1 cellular context compared by ENCODE assay signal in genomic region chrX:106901781-106902219, GRCh38.
TF ChIP-seq lines count a peak whose summit lies in the region.

No MANE protein-coding gene starts in this region.

TF ChIP-seq in liver, 16 proteins besides CTCF, POLR2A, EP300 and RAD21 (continued from another document):
- TF ChIP-seq JUND (IDR thresholded peaks at IDR 0.05): peak; percentile 49 to 71
